In the genomic region with DNA sequence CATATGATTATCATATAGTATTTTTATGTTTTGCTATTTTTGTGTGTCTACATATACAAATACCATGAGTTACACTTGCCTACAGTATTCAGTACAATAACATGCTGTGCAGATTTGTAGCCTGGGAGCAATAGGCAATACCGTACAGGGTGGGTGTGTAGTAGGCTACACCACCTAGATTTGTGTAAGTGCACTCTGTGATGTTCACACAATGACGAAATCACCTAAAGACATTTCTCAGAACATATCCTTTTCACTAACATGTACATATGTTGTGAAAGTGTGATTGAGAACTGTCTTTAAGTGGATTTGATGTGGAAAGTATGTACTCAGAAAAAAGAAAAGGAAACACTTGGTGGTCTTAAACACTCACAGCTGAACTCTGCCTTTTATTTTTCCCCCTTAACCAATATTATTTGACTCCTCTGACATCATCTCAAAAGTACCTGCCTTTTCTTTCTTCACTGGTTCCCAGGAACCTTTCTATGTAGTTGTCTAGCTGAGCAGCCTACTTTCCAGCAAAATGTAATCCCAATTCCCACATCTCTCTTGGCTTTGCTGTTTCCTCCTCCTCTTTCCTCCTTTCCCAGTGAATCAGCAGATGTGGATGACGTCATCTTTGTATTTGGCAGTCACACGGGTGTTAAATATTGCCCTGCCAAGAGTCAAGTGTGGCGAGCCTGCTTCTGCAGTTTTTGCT, we compare ENCODE assay signal across 8 cellular contexts. TPM values are rescaled to one million over a fixed set of nuclear protein-coding genes. Genes with fewer than 3 reads are reported as not detected.
DNase-seq lines count a peak whose midpoint lies in the region; ATAC-seq and TF ChIP-seq lines count a peak whose summit lies in the region.

No MANE protein-coding gene starts in this region.

- H3K4me1 Mint-ChIP-seq in natural killer cell treated with Interleukin-12 subunit alpha and Interleukin-12 subunit beta and Interleukin-15 and Interleukin-18, amount 100 ng/mL, for 72 hours (ENCODE audit: low read depth in 2 of 2), result no peaks in the 10 kb centered on the region
- no peaks in the 10 kb centered on the region for H3K4me1 Mint-ChIP-seq in activated naive CD8-positive, alpha-beta T cell treated with anti-CD3 and anti-CD28 coated beads for 36 hours

- H3K36me3 ChIP-seq in H7 (replicated peaks; ENCODE audit: control insufficient read depth, insufficient read depth, low read length), result no peaks in the 10 kb centered on the region

- no peaks in the 10 kb centered on the region for H3K27me3 ChIP-seq in H7 (ENCODE audit: control insufficient read depth, insufficient read depth, low read length)

- no peaks in the 10 kb centered on the region for H3K36me3 Mint-ChIP-seq in natural killer cell treated with Interleukin-12 subunit alpha and Interleukin-12 subunit beta and Interleukin-15 and Interleukin-18, amount 100 ng/mL, for 72 hours
- no peaks in the 10 kb centered on the region for H3K36me3 Mint-ChIP-seq in activated naive CD8-positive, alpha-beta T cell treated with anti-CD3 and anti-CD28 coated beads for 36 hours

- no peak overlapping the region for H3K4me3 Mint-ChIP-seq in natural killer cell treated with Interleukin-12 subunit alpha and Interleukin-12 subunit beta and Interleukin-15 and Interleukin-18, amount 100 ng/mL, for 72 hours
- H3K4me3 Mint-ChIP-seq in activated naive CD8-positive, alpha-beta T cell treated with anti-CD3 and anti-CD28 coated beads for 36 hours, result no peak overlapping the region

- H3K9me3 Mint-ChIP-seq in natural killer cell treated with Interleukin-12 subunit alpha and Interleukin-12 subunit beta and Interleukin-15 and Interleukin-18, amount 100 ng/mL, for 72 hours, result no peaks in the 10 kb centered on the region
- H3K9me3 Mint-ChIP-seq in activated naive CD8-positive, alpha-beta T cell treated with anti-CD3 and anti-CD28 coated beads for 36 hours, result no peaks in the 10 kb centered on the region

- ATAC-seq in natural killer cell treated with Interleukin-12 subunit alpha and Interleukin-12 subunit beta and Interleukin-15 and Interleukin-18, amount 100 ng/mL, for 72 hours, result no peak

- DNase-seq in EL, result peak; percentile 89
- peak; percentile 44 for DNase-seq in NCI-H524 treated with DMSO at 0.1 percent for 48 hours (lab: John Stamatoyannopoulos, UW)
- peak; percentile 90 for DNase-seq in epithelial cell of esophagus (ENCODE audit: low read depth)
- DNase-seq in myocyte (ENCODE audit: low read depth), result peak; percentile 89
- DNase-seq in H7, result no peak
- DNase-seq in NOMO-1 treated with DMSO at 0.1 percent for 48 hours (lab: John Stamatoyannopoulos, UW; ENCODE audit: unreplicated experiment), result no peak
- no peak for DNase-seq in natural killer cell treated with Interleukin-12 subunit alpha and Interleukin-12 subunit beta and Interleukin-15 and Interleukin-18, amount 100 ng/mL, for 72 hours (ENCODE audit: low spot score)
- DNase-seq in activated naive CD8-positive, alpha-beta T cell treated with anti-CD3 and anti-CD28 coated beads for 36 hours, result no peak

- H3K27ac Mint-ChIP-seq in natural killer cell treated with Interleukin-12 subunit alpha and Interleukin-12 subunit beta and Interleukin-15 and Interleukin-18, amount 100 ng/mL, for 72 hours, result no peak overlapping the region
- no peak overlapping the region for H3K27ac Mint-ChIP-seq in activated naive CD8-positive, alpha-beta T cell treated with anti-CD3 and anti-CD28 coated beads for 36 hours

- H3K27me3 Mint-ChIP-seq in natural killer cell treated with Interleukin-12 subunit alpha and Interleukin-12 subunit beta and Interleukin-15 and Interleukin-18, amount 100 ng/mL, for 72 hours, result peaks cover 18 to 38% of the 10 kb centered on the region in 2 donors
- H3K27me3 Mint-ChIP-seq in activated naive CD8-positive, alpha-beta T cell treated with anti-CD3 and anti-CD28 coated beads for 36 hours, result peaks cover 4% of the 10 kb centered on the region

- TF ChIP-seq CTCF in epithelial cell of esophagus (IDR thresholded peaks at IDR 0.05; ENCODE audit: insufficient read depth, low read depth, low read length, missing control alignments), result no peak

- H3K4me3 ChIP-seq in epithelial cell of esophagus (ENCODE audit: low read length) (no peak overlapping the region), H7 (ENCODE audit: insufficient read depth, low read depth, low read length) (no peak overlapping the region)

RNA-seq across cellular contexts. Expression of a gene that starts 47.7 kb away (rescaled TPM):
- 14.0 and 20.6 TPM in 2 replicates for total RNA-seq in myocyte
- 7.5 TPM for polyA plus RNA-seq in myocyte (2012)
- total RNA-seq in H7 (2014; rRNA removed; shearing (Covaris generic)), result 8.6 and 9.2 TPM in 2 replicates
- under 1 TPM; 0.33 to 0.42 TPM for total RNA-seq in natural killer cell treated with Interleukin-12 subunit alpha and Interleukin-12 subunit beta and Interleukin-15 and Interleukin-18, amount 100 ng/mL, for 72 hours
- 1 to 10 TPM; 3.1 to 3.7 TPM for total RNA-seq in activated naive CD8-positive, alpha-beta T cell treated with anti-CD3 and anti-CD28 coated beads for 36 hours

Comparison
In these comparisons a context has a peak if more than half of its experiments do, and no peak if none do; other contexts are left out.
1. DNase-seq: peak in EL (single experiment), NCI-H524 treated with DMSO at 0.1 percent for 48 hours (single experiment), epithelial cell of esophagus (single experiment) and myocyte (single experiment); none in H7 (single experiment), NOMO-1 treated with DMSO at 0.1 percent for 48 hours (single experiment), natural killer cell treated with Interleukin-12 subunit alpha and Interleukin-12 subunit beta and Interleukin-15 and Interleukin-18, amount 100 ng/mL, for 72 hours (single experiment) and activated naive CD8-positive, alpha-beta T cell treated with anti-CD3 and anti-CD28 coated beads for 36 hours (single experiment).